8 cellular contexts compared by ENCODE assay signal in the genomic region with DNA sequence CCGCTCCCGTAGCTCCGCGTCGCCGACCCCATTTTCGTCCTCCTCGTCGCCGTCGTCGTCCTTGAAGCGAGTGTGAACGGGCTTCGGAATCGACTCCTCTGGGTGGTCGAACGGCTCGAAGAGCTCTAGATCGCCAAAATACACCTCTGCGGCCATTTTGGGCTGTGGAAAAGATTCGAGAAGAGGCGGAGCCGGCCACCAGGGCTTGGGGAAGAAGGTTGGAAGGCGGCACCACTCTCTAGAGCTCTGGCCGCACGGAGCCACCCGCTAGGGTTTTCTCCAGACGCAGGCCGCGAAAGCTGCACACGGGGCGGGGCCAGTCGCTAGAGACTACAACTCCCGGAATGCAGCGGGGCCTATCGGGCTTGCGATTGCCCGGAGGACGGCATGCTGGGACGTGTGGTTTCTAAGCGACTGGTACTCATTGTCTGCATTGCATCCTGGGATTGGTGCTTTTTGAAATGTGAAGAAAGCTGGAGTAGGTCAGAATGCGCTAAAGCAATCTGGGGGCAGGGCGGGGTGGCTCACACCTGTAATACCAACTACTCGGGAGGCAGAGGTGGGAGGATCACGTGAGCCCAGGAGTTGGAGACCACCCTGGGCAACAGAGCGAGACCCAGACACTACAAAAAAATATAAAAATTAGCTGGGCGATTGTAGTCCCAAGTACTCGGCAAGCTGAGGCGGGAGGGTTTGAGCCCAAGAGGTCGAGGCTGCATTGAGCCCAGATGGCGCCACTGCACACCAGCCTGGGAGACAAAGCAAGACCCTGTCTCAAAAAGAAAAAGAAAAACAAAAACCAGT. TPM values are rescaled to one million over a fixed set of nuclear protein-coding genes. Genes with fewer than 3 reads are reported as not detected.
DNase-seq lines count a peak whose midpoint lies in the region; ATAC-seq, FAIRE-seq and TF ChIP-seq lines count a peak whose summit lies in the region.

TSS of gene ZCCHC8 (minus strand) at position 248 of the 804 bp plus-strand sequence. CDS start at position 156, 92 bp downstream.

- TF ChIP-seq POLR2A in endothelial cell of umbilical vein (IDR thresholded peaks at IDR 0.05; ENCODE audit: low read depth, low read length): peak; percentile 66

- H3K4me2 ChIP-seq in OCI-LY7 (ENCODE audit: low read length): peak within 1 kb of the TSS; percentile 78
- peak within 1 kb of the TSS; percentile 95 for H3K4me2 ChIP-seq in endothelial cell of umbilical vein (ENCODE audit: insufficient read depth, low read length)

- intact Hi-C loops in OCI-LY7 (cut with micrococcal nuclease; ENCODE audit: unreplicated experiment): loop anchor here (1.0 kb wide), 1 partner anchor 26 kb away; the partner anchor contains the start of gene KNTC1
- intact Hi-C loops in endothelial cell of umbilical vein (cut with micrococcal nuclease): loop anchor here (1.0 to 2.0 kb wide), 4 partner anchors 26 to 252 kb away; partner anchors contain the start of genes CLIP1, KNTC1 and RSRC2

- POLR2A ChIA-PET in OCI-LY7 (lab: Charles Lee) (interaction anchor here (0.6 to 4.5 kb wide), 20 partner anchors 9 to 514 kb away, joined by 3 to 37 read pairs (median 4); partner anchors contain the start of genes KNTC1 and RSRC2), endothelial cell of umbilical vein (lab: Charles Lee) (interaction anchor here (0.9 to 2.2 kb wide), 5 partner anchors 10 to 101 kb away, joined by 3 to 14 read pairs (median 10); partner anchors contain the start of genes KNTC1 and RSRC2)

- peak within 1 kb of the TSS; percentile 81 for H3K4me3 ChIP-seq in OCI-LY7 (ENCODE audit: low read depth, low read length, poor library complexity, severe bottlenecking)
- peak within 1 kb of the TSS; percentile 60 to 99 (median 98) for H3K4me3 ChIP-seq in endothelial cell of umbilical vein (replicated peaks in 1 of 3; ENCODE audit: insufficient read depth in 1 of 3, low read depth in 1 of 3, low read length in 3 of 3)

- dilution Hi-C loops in endothelial cell of umbilical vein (cut with MboI; ENCODE audit: extremely low pct_ligation_motif_present, low sequenced_read_pairs): no loop called here

- no TSS peak for BruUV-seq in OCI-LY7 (replicated peaks; lab: Mats Ljungman, UMichigan)
- BruUV-seq in endothelial cell of umbilical vein (replicated peaks; lab: Mats Ljungman, UMichigan): TSS peak; percentile 83

- H3K4me1 ChIP-seq in OCI-LY7 (ENCODE audit: insufficient read depth, low read length, poor library complexity, severe bottlenecking) (peaks cover 48% of the 10 kb centered on the region), endothelial cell of umbilical vein (ENCODE audit: control insufficient read depth, extremely low read depth, insufficient read depth, low read length) (peaks cover 20% of the 10 kb centered on the region)

- H2AFZ ChIP-seq in OCI-LY7 (ENCODE audit: low read length) (peak within 1 kb of the TSS; percentile 66), endothelial cell of umbilical vein (ENCODE audit: low read depth, low read length) (peak within 1 kb of the TSS; percentile 66)

- CTCF ChIA-PET in OCI-LY7 (lab: Charles Lee; ENCODE audit: unreplicated experiment) (interaction anchor here (0.6 to 1.1 kb wide), 3 partner anchors 9 to 21 kb away, joined by 3 to 4 read pairs (median 3); no protein-coding TSS in a partner anchor), endothelial cell of umbilical vein (lab: Charles Lee) (interaction anchor here (1.0 to 4.7 kb wide), 7 partner anchors 12 to 177 kb away, joined by 3 to 44 read pairs (median 3); partner anchors contain the start of genes KNTC1 and RSRC2)

- FAIRE-seq in endothelial cell of umbilical vein (lab: Jason Lieb, UNC): peak; percentile 95

- peaks cover 65% of the 10 kb centered on the region for H3K36me3 ChIP-seq in OCI-LY7 (ENCODE audit: insufficient read depth, low read length)
- peaks cover 11 to 14% of the 10 kb centered on the region in 2 experiments for H3K36me3 ChIP-seq in endothelial cell of umbilical vein (ENCODE audit: control insufficient read depth in 2 of 2, extremely low read depth in 1 of 2, insufficient read depth in 2 of 2, low read length in 2 of 2)

- DNase-seq in DMS114 treated with DMSO at 0.1 percent for 48 hours (lab: John Stamatoyannopoulos, UW; ENCODE audit: unreplicated experiment) (peak; percentile 99), HuH-7.5 (ENCODE audit: low spot score) (peak; percentile 72), OCI-LY7 (ENCODE audit: low spot score) (peak; percentile 99), activated T-cell treated with anti-CD3 and anti-CD28 coated beads for 1 hour (ENCODE audit: low read depth) (peak; percentile 94), endothelial cell of umbilical vein (ENCODE audit: low read depth, low spot score) (peak; percentile 98), middle frontal gyrus (ENCODE audit: extremely low spot score, low spot score) (peak; percentile 95)
- peak; percentile 94 to 97 for DNase-seq in stimulated activated CD8-positive, alpha-beta memory T cell treated with anti-CD3 and anti-CD28 coated beads, Interleukin-2, amount 100 ng/mL, for 48 hours (ENCODE audit: low read depth in 2 of 2)

- peak; percentile 55 for TF ChIP-seq CTCF in OCI-LY7 (conservative IDR thresholded peaks at IDR 0.05; ENCODE audit: low read length)
- TF ChIP-seq CTCF in endothelial cell of umbilical vein (IDR thresholded peaks at IDR 0.05; ENCODE audit: extremely low read depth in 1 of 2, insufficient read depth in 1 of 2, low read depth in 1 of 2, low read length in 2 of 2): no peak

- no peaks in the 10 kb centered on the region for H3K9me2 ChIP-seq in OCI-LY7 (ENCODE audit: insufficient read depth, low read length)

- ATAC-seq in GM21526 (IDR thresholded peaks at IDR 0.05; ENCODE audit: low FRiP score, unreplicated experiment): peak; percentile 88

- H3K79me2 ChIP-seq in OCI-LY7 (ENCODE audit: insufficient read depth, low read depth, low read length) (peaks cover 44% of the 10 kb centered on the region), endothelial cell of umbilical vein (ENCODE audit: control insufficient read depth, insufficient read depth, low read length) (peaks cover 30% of the 10 kb centered on the region)

- peaks cover 5% of the 10 kb centered on the region; the same call in 1 of the 2 replicates for H4K20me1 ChIP-seq in OCI-LY7 (ENCODE audit: insufficient read depth, low read length)
- H4K20me1 ChIP-seq in endothelial cell of umbilical vein (replicated peaks; ENCODE audit: control insufficient read depth, extremely low read depth, insufficient read depth, low read length): no peaks in the 10 kb centered on the region

- H3K27me3 ChIP-seq in endothelial cell of umbilical vein (ENCODE audit: control insufficient read depth in 2 of 2, insufficient read depth in 2 of 2, low read length in 2 of 2): no peaks in the 10 kb centered on the region

- H3K9ac ChIP-seq in endothelial cell of umbilical vein (replicated peaks; ENCODE audit: extremely low read depth, insufficient read depth, low read length): peak within 1 kb of the TSS; percentile 93

- H3K9me3 ChIP-seq in OCI-LY7 (ENCODE audit: low read length) (no peaks in the 10 kb centered on the region), endothelial cell of umbilical vein (replicated peaks; ENCODE audit: control insufficient read depth, insufficient read depth, low read length) (no peaks in the 10 kb centered on the region)

- no peaks in the 10 kb centered on the region for H3K9me1 ChIP-seq in endothelial cell of umbilical vein (replicated peaks; ENCODE audit: control insufficient read depth, extremely low read depth, insufficient read depth, low read length)

- H3K27ac ChIP-seq in OCI-LY7 (ENCODE audit: low read depth, low read length, poor library complexity, severe bottlenecking) (peak within 1 kb of the TSS; percentile 87), endothelial cell of umbilical vein (ENCODE audit: insufficient read depth, low read depth, low read length) (peak within 1 kb of the TSS; percentile 69)

TF ChIP-seq in endothelial cell of umbilical vein, 7 proteins besides CTCF, POLR2A, EP300 and RAD21:
- TF ChIP-seq FOS (IDR thresholded peaks at IDR 0.05; ENCODE audit: borderline replicate concordance, insufficient read depth, low read length) (no peak), POLR2AphosphoS5 (IDR thresholded peaks at IDR 0.05; ENCODE audit: insufficient read depth, low read depth, low read length) (peak; percentile 76), MAX (IDR thresholded peaks at IDR 0.05; ENCODE audit: insufficient read depth, insufficient read length) (peak; percentile 8), MYC (IDR thresholded peaks at IDR 0.05; ENCODE audit: low read depth, low read length) (no peak), JUN (IDR thresholded peaks at IDR 0.05; ENCODE audit: borderline replicate concordance, insufficient read depth, insufficient read length, low read depth) (no peak)

RNA-seq across cellular contexts. Expression of gene ZCCHC8, which starts in this region (rescaled TPM):
- total RNA-seq in OCI-LY7 (2014; rRNA removed; shearing (Covaris generic)): 46.9 and 48.7 TPM in 2 replicates
- total RNA-seq in OCI-LY7 (2022) (68.1 and 68.6 TPM in 2 replicates), endothelial cell of umbilical vein (24.4 and 26.5 TPM in 2 replicates)
- polyA plus RNA-seq in endothelial cell of umbilical vein: 9.4 and 10.0 TPM in 2 replicates
- polyA plus RNA-seq in endothelial cell of umbilical vein (2011; cell fraction: cytosol; rRNA removed): 12.5 and 13.6 TPM in 2 replicates
- 34.1 and 41.2 TPM in 2 replicates for polyA plus RNA-seq in endothelial cell of umbilical vein (2011; cell fraction: nucleus; rRNA removed)
- polyA plus RNA-seq in endothelial cell of umbilical vein (2012): 11.8 and 15.7 TPM in 2 replicates
- polyA minus RNA-seq in endothelial cell of umbilical vein: 10.0 and 11.4 TPM in 2 replicates
- polyA minus RNA-seq in endothelial cell of umbilical vein (2011; cell fraction: cytosol; rRNA and poly(A)+ RNA removed): 11.6 TPM
- polyA minus RNA-seq in endothelial cell of umbilical vein (2011; cell fraction: nucleus; rRNA and poly(A)+ RNA removed): 15.6 and 20.2 TPM in 2 replicates

Comparison
In these comparisons a context has a peak if more than half of its experiments do, and no peak if none do; other contexts are left out.
1. Peak in every context shown above with its lines: DNase-seq, ATAC-seq, H3K4me3 ChIP-seq and H3K27ac ChIP-seq.